Comparison of ENCODE assay signal across 15 cellular contexts in the genomic region with DNA sequence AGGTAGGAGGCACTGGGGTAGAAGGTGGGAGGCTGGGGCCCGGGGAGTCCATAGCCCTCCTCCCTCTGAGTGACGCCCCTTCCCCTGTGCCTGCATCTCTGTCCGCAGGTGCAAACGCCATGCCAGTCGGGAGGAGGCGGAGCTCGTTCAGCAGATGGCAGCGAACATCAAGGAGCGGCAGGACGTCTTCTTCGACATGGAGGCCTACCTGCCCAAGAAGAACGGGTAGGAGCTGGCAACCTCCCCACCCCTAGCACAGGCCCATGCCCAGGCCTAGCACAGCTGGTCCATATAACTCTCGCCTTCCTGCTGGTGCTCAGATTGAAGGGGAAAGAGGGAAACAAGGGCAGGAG. TPM values are rescaled to one million over a fixed set of nuclear protein-coding genes. Genes with fewer than 3 reads are reported as not detected.
DNase-seq lines count a peak whose midpoint lies in the region; ATAC-seq, FAIRE-seq and TF ChIP-seq lines count a peak whose summit lies in the region.
"Had no signal": no experiment of that assay in that cellular context is flagged by ENCODE, and none has a peak within 500 bp of the region (broad histone marks: within the 10 kb centered on the region; RNA-seq: fewer than 3 reads in every experiment).

No MANE protein-coding gene starts in this region.

- H3K9ac ChIP-seq in BLaER1 = no peak overlapping the region
- H3K9ac ChIP-seq in HUES6 (ENCODE audit: low read length) = peak overlapping the region; percentile 6
- H3K9ac ChIP-seq in K562 (ENCODE audit: insufficient read depth in 1 of 2, low read depth in 2 of 2, low read length in 2 of 2) = peak overlapping the region; percentile 55 to 67; a peak in 3 of 4 replicates

- POLR2A ChIA-PET in K562 (lab: Yijun Ruan, JAX) = interaction anchor here (0.6 to 2.1 kb wide), 11 partner anchors 10 to 1121 kb away, joined by 3 to 11 read pairs (median 4); partner anchors contain the start of gene TMEM120B

- peaks cover 5% of the 10 kb centered on the region for H3K36me3 Mint-ChIP-seq in mesothelial cell of epicardium
- H3K36me3 Mint-ChIP-seq in effector memory CD8-positive, alpha-beta T cell (ENCODE audit: insufficient read depth) = peaks cover 23% of the 10 kb centered on the region

- H3K27ac ChIP-seq in BLaER1 = peak overlapping the region; percentile 14; the same call in 1 of the 2 replicates
- H3K27ac ChIP-seq in HUES6 (ENCODE audit: low read depth, low read length) = no peak overlapping the region
- H3K27ac ChIP-seq in K562 (ENCODE audit: extremely low read depth, low read depth, low read length) = peak overlapping the region; percentile 95
- H3K27ac ChIP-seq: thoracic aorta had no signal

- H3K36me3 ChIP-seq in BLaER1 (peaks cover 64% of the 10 kb centered on the region), HUES6 (ENCODE audit: control insufficient read depth, insufficient read depth, low read length) (peaks cover 54% of the 10 kb centered on the region), K562 (ENCODE audit: control insufficient read depth, insufficient read depth, low read length) (peaks cover 41% of the 10 kb centered on the region)

- H4K20me1 ChIP-seq in BLaER1 = no peaks in the 10 kb centered on the region
- H4K20me1 ChIP-seq in K562 (replicated peaks; ENCODE audit: control insufficient read depth, insufficient read depth, low read length) = 0 out of 2 replicates have a peak, but pooled peaks cover 4% of the 10 kb centered on the region

- H3K4me3 ChIP-seq in BLaER1 (no peak overlapping the region), HUES6 (ENCODE audit: low read depth, low read length) (no peak overlapping the region), K562 (no peak overlapping the region)
- H3K4me3 ChIP-seq: thoracic aorta had no signal

- 36% methylated on average over 4 of the region's 13 CpGs for WGBS in K562 (ENCODE audit: insufficient coverage, low coverage, missing lambda C conversion rate)

- intact Hi-C loops in K562 (cut with micrococcal nuclease) = no loop called here

- H3K4me1 Mint-ChIP-seq in mesothelial cell of epicardium = peaks cover 10% of the 10 kb centered on the region
- peaks cover 4 to 5% of the 10 kb centered on the region in 2 donors for H3K4me1 Mint-ChIP-seq in effector memory CD8-positive, alpha-beta T cell (ENCODE audit: low read depth in 2 of 2)

- DNase-seq in K562 (ENCODE audit: extremely low read depth in 1 of 4, low spot score in 3 of 4) (peak in 2 of 4 experiments; percentile 25 to 33), mesothelial cell of epicardium (ENCODE audit: low spot score in 2 of 2, unreplicated experiment in 2 of 2) (no peak), DMS79 (lab: John Stamatoyannopoulos, UW) (no peak)
- DNase-seq in effector memory CD8-positive, alpha-beta T cell = no peak
- DNase-seq: cerebellar nuclear complex; NCI-H1105; NK-92 treated with Interleukin-12 subunit alpha and Interleukin-12 subunit beta, amount 100 ng/mL, for 24 hours; posterior cingulate gyrus had no signal

- peaks cover 4% of the 10 kb centered on the region for H3K9me1 ChIP-seq in K562 (ENCODE audit: control insufficient read depth, insufficient read depth, low read length)

- no peaks in the 10 kb centered on the region for H3K9me3 ChIP-seq in BLaER1
- no peaks in the 10 kb centered on the region for H3K9me3 ChIP-seq in HUES6 (ENCODE audit: control insufficient read depth, insufficient read depth, low read depth, low read length)
- H3K9me3 ChIP-seq in K562 (replicated peaks; ENCODE audit: control insufficient read depth, insufficient read depth, low read depth, low read length) = no peaks in the 10 kb centered on the region
- H3K9me3 ChIP-seq: thoracic aorta had no signal

- no peak for TF ChIP-seq POLR2A in K562 (conservative IDR thresholded peaks at IDR 0.05)

- peak overlapping the region; percentile 78 for H2AFZ ChIP-seq in K562 (ENCODE audit: low read depth, low read length)

- H3K27me3 ChIP-seq in BLaER1 (no peaks in the 10 kb centered on the region), HUES6 (ENCODE audit: control insufficient read depth, insufficient read depth, low read length) (no peaks in the 10 kb centered on the region), K562 (ENCODE audit: control insufficient read depth in 2 of 2, insufficient read depth in 2 of 2, low read length in 2 of 2) (no peaks in the 10 kb centered on the region)

- H3K79me2 ChIP-seq in K562 (ENCODE audit: control insufficient read depth, insufficient read depth, low read length) = peaks cover 6% of the 10 kb centered on the region; the same call in 1 of the 3 replicates

- ATAC-seq in K562 (peak; percentile 3; the same call in 1 of the 3 replicates), GM21515 (IDR thresholded peaks at IDR 0.05; ENCODE audit: unreplicated experiment) (no peak), HG03108 (IDR thresholded peaks at IDR 0.05; ENCODE audit: unreplicated experiment) (no peak)
- ATAC-seq in effector memory CD8-positive, alpha-beta T cell (replicated peaks) = no peak

- no peak for TF ChIP-seq RAD21 in K562 (CRISPR knock-in tag; conservative IDR thresholded peaks at IDR 0.05 in 1 of 2, IDR thresholded peaks at IDR 0.05 in 1 of 2)

- H3K4me2 ChIP-seq in BLaER1 (peak overlapping the region; percentile 23), K562 (ENCODE audit: insufficient read depth, low read length) (peak overlapping the region; percentile 56)

- H3K4me1 ChIP-seq in BLaER1 = peaks cover 12% of the 10 kb centered on the region; the same call in 1 of the 2 replicates
- H3K4me1 ChIP-seq in HUES6 (ENCODE audit: control insufficient read depth, insufficient read depth, low read length) = peaks cover 12% of the 10 kb centered on the region; the same call in 1 of the 2 replicates
- H3K4me1 ChIP-seq in K562 (replicated peaks in 1 of 2; ENCODE audit: control insufficient read depth in 2 of 2, insufficient read depth in 2 of 2, low read length in 2 of 2) = peaks cover 18 to 26% of the 10 kb centered on the region in 2 experiments

- no peak for FAIRE-seq in K562 (lab: Jason Lieb, UNC)
- FAIRE-seq: D721Med had no signal

- H3K27ac Mint-ChIP-seq in mesothelial cell of epicardium = peak overlapping the region; percentile 88
- H3K27ac Mint-ChIP-seq in effector memory CD8-positive, alpha-beta T cell = peak overlapping the region in 1 of 2 donors; percentile 81
- H3K27ac Mint-ChIP-seq: activated T-helper 1 cell treated with anti-CD3 and anti-CD28 coated beads, Interleukin-12 subunit alpha, Interleukin-12 subunit beta, Interleukin-2, Interleukin-4 antibody, amounts not matched to agents 30 ng/mL and 10 ng/mL and 1 ng/mL, durations not matched to agents 14 hours and 24 hours and 36 hours had no signal

- H3K4me3 Mint-ChIP-seq in mesothelial cell of epicardium = no peak overlapping the region
- no peak overlapping the region for H3K4me3 Mint-ChIP-seq in effector memory CD8-positive, alpha-beta T cell
- H3K4me3 Mint-ChIP-seq: activated T-helper 1 cell treated with anti-CD3 and anti-CD28 coated beads, Interleukin-12 subunit alpha, Interleukin-12 subunit beta, Interleukin-2, Interleukin-4 antibody, amounts not matched to agents 30 ng/mL and 10 ng/mL and 1 ng/mL, durations not matched to agents 14 hours and 24 hours and 36 hours had no signal

- no peak for TF ChIP-seq EP300 in K562 (IDR thresholded peaks at IDR 0.05; ENCODE audit: low read length)

- H3K27me3 Mint-ChIP-seq in mesothelial cell of epicardium (ENCODE audit: low read depth) = no peaks in the 10 kb centered on the region
- H3K27me3 Mint-ChIP-seq in effector memory CD8-positive, alpha-beta T cell = no peaks in the 10 kb centered on the region

- no peaks in the 10 kb centered on the region for H3K9me3 Mint-ChIP-seq in mesothelial cell of epicardium
- no peaks in the 10 kb centered on the region for H3K9me3 Mint-ChIP-seq in effector memory CD8-positive, alpha-beta T cell
- H3K9me3 Mint-ChIP-seq: activated T-helper 1 cell treated with anti-CD3 and anti-CD28 coated beads, Interleukin-12 subunit alpha, Interleukin-12 subunit beta, Interleukin-2, Interleukin-4 antibody, amounts not matched to agents 30 ng/mL and 10 ng/mL and 1 ng/mL, durations not matched to agents 14 hours and 24 hours and 36 hours had no signal

- CTCF ChIA-PET in K562 (lab: Yijun Ruan, JAX; ENCODE audit: low intra/inter-chr PET ratio) = no interaction called here

- in situ Hi-C loops in K562 (cut with MboI) = no loop called here

- BruUV-seq in K562 (replicated peaks; lab: Mats Ljungman, UMichigan) = no TSS peak

- TF ChIP-seq CTCF in K562 (IDR thresholded peaks at IDR 0.05 in 2 of 3, conservative IDR thresholded peaks at IDR 0.05 in 1 of 3; ENCODE audit: insufficient read depth in 2 of 3, low read depth in 1 of 3, low read length in 3 of 3) = no peak
- TF ChIP-seq CTCF in mesothelial cell of epicardium (IDR thresholded peaks at IDR 0.05; ENCODE audit: unreplicated experiment) = no peak

RNA-seq across cellular contexts. Expression of gene TMEM120B, which starts 35.6 kb away (rescaled TPM):
- 35.7 and 82.7 TPM in 2 replicates for total RNA-seq in K562 (2011; cell fraction: chromatin; rRNA removed; ENCODE audit: low replicate concordance)
- total RNA-seq in K562 (2011; cell fraction: nucleolus; rRNA removed) = 44.5 and 46.5 TPM in 2 replicates
- 44.1 and 47.5 TPM in 2 replicates for total RNA-seq in K562 (2011; cell fraction: nucleoplasm; rRNA removed)
- total RNA-seq in K562 (2014; rRNA removed) (9.0 and 11.2 TPM in 2 replicates), K562 (2014; rRNA removed; fragmentation: Illumina TruSeq; extraction: Trizol) (4.7 and 7.4 TPM in 2 replicates), K562 (2015; rRNA removed; fragmentation: Illumina TruSeq; extraction: Trizol) (6.5 and 7.0 TPM in 2 replicates), K562 (2021) (17.0 and 18.6 TPM in 2 replicates), mesothelial cell of epicardium (22.3 to 22.8 TPM (median 22.4 TPM) in 3 replicates)
- polyA plus RNA-seq in K562 (2011; rRNA removed) (7.2 and 11.4 TPM in 2 replicates), K562 (2014; fragmentation: Illumina TruSeq; extraction: Trizol) (10.1 and 11.4 TPM in 2 replicates), K562 (2014; fragmentation: Nextera tagmentation; extraction: Ambion mirVana) (1 to 10 TPM; 1.7 to 3.8 TPM), K562 (2014; rRNA removed) (12.2 and 18.5 TPM in 2 replicates)
- polyA plus RNA-seq in K562 (2011; cell fraction: cytosol; rRNA removed) = 10.3 and 15.3 TPM in 2 replicates
- 28.6 and 45.5 TPM in 2 replicates for polyA plus RNA-seq in K562 (2011; cell fraction: nucleus; rRNA removed)
- 6.7 and 14.1 TPM in 2 replicates for polyA plus RNA-seq in K562 (2012)
- polyA minus RNA-seq in K562 (2011; rRNA and poly(A)+ RNA removed) = 13.6 and 16.5 TPM in 2 replicates
- 7.0 and 11.8 TPM in 2 replicates for polyA minus RNA-seq in K562 (2011; cell fraction: cytosol; rRNA and poly(A)+ RNA removed)
- polyA minus RNA-seq in K562 (2011; cell fraction: nucleus; rRNA and poly(A)+ RNA removed) = 8.1 and 13.1 TPM in 2 replicates

RNA-seq across cellular contexts. Expression of gene RHOF, which starts 45.3 kb away (rescaled TPM):
- 78.6 and 99.1 TPM in 2 replicates for total RNA-seq in K562 (2011; cell fraction: chromatin; rRNA removed; ENCODE audit: low replicate concordance)
- 34.0 and 38.0 TPM in 2 replicates for total RNA-seq in K562 (2011; cell fraction: nucleolus; rRNA removed)
- 43.6 and 46.6 TPM in 2 replicates for total RNA-seq in K562 (2011; cell fraction: nucleoplasm; rRNA removed)
- total RNA-seq in K562 (2014; rRNA removed) (3.5 and 3.9 TPM in 2 replicates), K562 (2014; rRNA removed; fragmentation: Illumina TruSeq; extraction: Trizol) (3.1 and 3.9 TPM in 2 replicates), K562 (2015; rRNA removed; fragmentation: Illumina TruSeq; extraction: Trizol) (4.3 and 4.8 TPM in 2 replicates), K562 (2021) (10.1 and 10.4 TPM in 2 replicates), mesothelial cell of epicardium (33.0 to 37.8 TPM (median 33.8 TPM) in 3 replicates)
- polyA plus RNA-seq in K562 (2011; rRNA removed) (4.0 and 6.3 TPM in 2 replicates), K562 (2014; fragmentation: Illumina TruSeq; extraction: Trizol) (4.3 and 5.4 TPM in 2 replicates), K562 (2014; fragmentation: Nextera tagmentation; extraction: Ambion mirVana) (under 1 TPM; 0.13 to 0.45 TPM), K562 (2014; rRNA removed) (8.8 and 9.5 TPM in 2 replicates)
- 1.2 and 2.6 TPM in 2 replicates for polyA plus RNA-seq in K562 (2011; cell fraction: cytosol; rRNA removed)
- 21.6 and 23.6 TPM in 2 replicates for polyA plus RNA-seq in K562 (2011; cell fraction: nucleus; rRNA removed)
- polyA plus RNA-seq in K562 (2012) = 3.9 and 4.4 TPM in 2 replicates
- polyA minus RNA-seq in K562 (2011; rRNA and poly(A)+ RNA removed) = 3.8 and 8.5 TPM in 2 replicates
- 2.6 and 4.0 TPM in 2 replicates for polyA minus RNA-seq in K562 (2011; cell fraction: cytosol; rRNA and poly(A)+ RNA removed)
- 19.9 and 31.2 TPM in 2 replicates for polyA minus RNA-seq in K562 (2011; cell fraction: nucleus; rRNA and poly(A)+ RNA removed)

RNA-seq across cellular contexts. Expression of gene SETD1B, which starts 55.6 kb away (rescaled TPM):
- total RNA-seq in K562 (2011; cell fraction: chromatin; rRNA removed; ENCODE audit: low replicate concordance) = 15.2 and 26.5 TPM in 2 replicates
- total RNA-seq in K562 (2011; cell fraction: nucleolus; rRNA removed) = 12.8 and 13.4 TPM in 2 replicates
- total RNA-seq in K562 (2011; cell fraction: nucleoplasm; rRNA removed) = 10.8 and 11.7 TPM in 2 replicates
- total RNA-seq in K562 (2014; rRNA removed) (2.9 and 4.7 TPM in 2 replicates), K562 (2014; rRNA removed; fragmentation: Illumina TruSeq; extraction: Trizol) (0.99 and 1.4 TPM in 2 replicates), K562 (2015; rRNA removed; fragmentation: Illumina TruSeq; extraction: Trizol) (2.1 and 3.1 TPM in 2 replicates), K562 (2021) (23.6 and 26.6 TPM in 2 replicates), mesothelial cell of epicardium (26.5 to 27.2 TPM (median 26.8 TPM) in 3 replicates)
- polyA plus RNA-seq in K562 (2011; rRNA removed) (0.77 and 1.1 TPM in 2 replicates), K562 (2014; fragmentation: Illumina TruSeq; extraction: Trizol) (6.1 and 10.6 TPM in 2 replicates), K562 (2014; fragmentation: Nextera tagmentation; extraction: Ambion mirVana) (1 to 10 TPM in 1 of 2 experiments, under 1 TPM in 1; 0.48 to 2.3 TPM), K562 (2014; rRNA removed) (6.9 and 7.1 TPM in 2 replicates)
- polyA plus RNA-seq in K562 (2011; cell fraction: cytosol; rRNA removed) = 0.75 and 1.0 TPM in 2 replicates
- polyA plus RNA-seq in K562 (2011; cell fraction: nucleus; rRNA removed) = 4.0 and 7.0 TPM in 2 replicates
- 8.4 and 8.6 TPM in 2 replicates for polyA plus RNA-seq in K562 (2012)
- 1.2 and 1.3 TPM in 2 replicates for polyA minus RNA-seq in K562 (2011; rRNA and poly(A)+ RNA removed)
- polyA minus RNA-seq in K562 (2011; cell fraction: cytosol; rRNA and poly(A)+ RNA removed) = 5.6 and 7.3 TPM in 2 replicates
- polyA minus RNA-seq in K562 (2011; cell fraction: nucleus; rRNA and poly(A)+ RNA removed) = 2.8 and 3.1 TPM in 2 replicates
